1 cellular context compared by ENCODE assay signal in genomic region chr16:87845807-87846619, GRCh38.
TF ChIP-seq lines count a peak whose summit lies in the region.

No MANE protein-coding gene starts in this region.

TF ChIP-seq in HepG2, 621 proteins besides CTCF, POLR2A, EP300 and RAD21 (continued from another document):
- TF ChIP-seq UBTF (CRISPR knock-in tag; IDR thresholded peaks at IDR 0.05) (peak; percentile 13; the same call in 1 of the 2 replicates), ZNF724P (CRISPR knock-in tag; IDR thresholded peaks at IDR 0.05; ENCODE audit: borderline replicate concordance) (no peak), HOXA3 (CRISPR knock-in tag; IDR thresholded peaks at IDR 0.05) (0 out of 2 replicates have a peak, but pooled peaks have one; percentile 8), PRMT3 (CRISPR knock-in tag; IDR thresholded peaks at IDR 0.05; ENCODE audit: borderline replicate concordance, low read depth) (0 out of 2 replicates have a peak, but pooled peaks have one; percentile 26), ZNF563 (CRISPR knock-in tag; IDR thresholded peaks at IDR 0.05) (no peak), BHLHE40 (IDR thresholded peaks at IDR 0.05; ENCODE audit: low read length) (no peak), POLR2AphosphoS2 (IDR thresholded peaks at IDR 0.05; ENCODE audit: low read depth, low read length) (peak; percentile 52; the same call in 1 of the 2 replicates), PITX1 (CRISPR knock-in tag; IDR thresholded peaks at IDR 0.05) (peak; percentile 25; the same call in 1 of the 2 replicates), ZNF550 (CRISPR knock-in tag; IDR thresholded peaks at IDR 0.05; ENCODE audit: borderline replicate concordance) (0 out of 2 replicates have a peak, but pooled peaks have one; percentile 20), ZFY (CRISPR knock-in tag; IDR thresholded peaks at IDR 0.05) (peak; percentile 13; the same call in 1 of the 2 replicates), TMF1 (CRISPR knock-in tag; IDR thresholded peaks at IDR 0.05; ENCODE audit: low read depth) (0 out of 2 replicates have a peak, but pooled peaks have one; percentile 78), RARA (CRISPR knock-in tag; IDR thresholded peaks at IDR 0.05) (peak; percentile 83), ZNF451 (CRISPR knock-in tag; IDR thresholded peaks at IDR 0.05) (0 out of 2 replicates have a peak, but pooled peaks have one; percentile 57), POLR2AphosphoS5 (IDR thresholded peaks at IDR 0.05; ENCODE audit: low read depth, low read length) (peak; percentile 15; the same call in 1 of the 2 replicates)
